Comparison of ENCODE assay signal across 8 cellular contexts in the genomic region with DNA sequence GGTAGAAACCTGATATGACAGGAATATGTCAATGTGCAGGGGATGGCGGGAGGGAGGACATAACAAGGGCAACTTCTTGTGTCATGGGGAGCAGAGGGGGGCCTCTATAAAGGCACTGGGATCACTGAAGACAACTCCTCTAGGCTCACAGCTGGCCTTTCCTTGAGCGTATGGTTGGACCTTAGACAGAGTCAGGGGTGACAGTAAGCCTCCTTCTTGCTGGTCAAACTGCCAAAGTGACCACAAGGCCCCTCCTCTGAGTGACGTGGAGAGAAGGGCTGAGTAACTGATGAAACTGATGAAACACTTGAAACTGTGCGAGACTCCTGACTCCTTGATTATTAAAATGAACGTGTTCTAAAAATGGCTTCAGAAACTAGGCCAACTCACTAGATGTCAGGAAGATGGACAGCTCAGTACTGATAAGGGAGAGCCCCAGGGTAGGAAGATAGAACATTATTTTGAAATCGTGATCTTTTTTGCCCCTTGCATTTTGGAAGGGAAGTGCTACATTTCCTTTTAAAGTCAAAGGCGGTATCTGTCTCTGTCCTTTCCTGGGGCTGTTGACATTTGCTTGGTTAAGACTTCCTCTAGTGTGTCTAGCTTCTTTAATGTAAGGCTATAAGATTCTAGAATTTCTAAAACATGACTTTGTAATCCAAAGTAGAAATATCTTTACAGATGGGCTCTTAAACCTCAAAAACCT. TPM values are rescaled to one million over a fixed set of nuclear protein-coding genes. Genes with fewer than 3 reads are reported as not detected.
A peak's percentile ranks its signal among the peaks of the same experiment; 100 is the strongest.
DNase-seq lines count a peak whose midpoint lies in the region; ATAC-seq and TF ChIP-seq lines count a peak whose summit lies in the region.

No MANE protein-coding gene starts in this region.

- no peak overlapping the region for H2BK12ac ChIP-seq in neuronal stem cell (ENCODE audit: low read length)

- H3K9me2 ChIP-seq in SU-DHL-6 (replicated peaks; ENCODE audit: insufficient read depth, low read length): no peaks in the 10 kb centered on the region

- no peaks in the 10 kb centered on the region for H3K36me3 ChIP-seq in mammary epithelial cell (ENCODE audit: insufficient read depth, low read length)
- no peaks in the 10 kb centered on the region for H3K36me3 ChIP-seq in SU-DHL-6 (ENCODE audit: low read length)
- no peaks in the 10 kb centered on the region for H3K36me3 ChIP-seq in duodenal mucosa (ENCODE audit: control insufficient read depth in 1 of 2, insufficient read depth in 2 of 2, low read length in 2 of 2)
- no peaks in the 10 kb centered on the region for H3K36me3 ChIP-seq in neuronal stem cell (replicated peaks in 1 of 2; ENCODE audit: control insufficient read depth in 2 of 2, insufficient read depth in 2 of 2, low read length in 2 of 2)

- H3K4me2 ChIP-seq in mammary epithelial cell (ENCODE audit: insufficient read depth, low read depth, low read length) (no peak overlapping the region), SU-DHL-6 (ENCODE audit: low read depth, low read length, poor library complexity, severe bottlenecking) (peak overlapping the region; percentile 71), neuronal stem cell (ENCODE audit: insufficient read depth, low read length, poor library complexity, severe bottlenecking) (no peak overlapping the region)

- H3K36me3 Mint-ChIP-seq in MCF 10A (ENCODE audit: insufficient read depth, unreplicated experiment): no peaks in the 10 kb centered on the region
- peaks cover 0 to 4% (median 0%) of the 10 kb centered on the region in 3 donors for H3K36me3 Mint-ChIP-seq in naive thymus-derived CD8-positive, alpha-beta T cell

- CTCF ChIA-PET in MCF 10A (lab: Yijun Ruan, JAX) (interaction anchor here (0.7 to 1.9 kb wide), 5 partner anchors 8 to 78 kb away, joined by 3 to 7 read pairs (median 3); a partner anchor contains a TSS), mammary epithelial cell (lab: Charles Lee; ENCODE audit: low non-redundant PET) (no interaction called here)

- intact Hi-C loops in MCF 10A (cut with micrococcal nuclease) (no loop called here), mammary epithelial cell (cut with micrococcal nuclease) (no loop called here)

- H3K4me1 Mint-ChIP-seq in MCF 10A (ENCODE audit: insufficient read depth, unreplicated experiment): peaks cover 12% of the 10 kb centered on the region
- H3K4me1 Mint-ChIP-seq in naive thymus-derived CD8-positive, alpha-beta T cell: peaks cover 10 to 55% (median 52%) of the 10 kb centered on the region in 4 donors

- no peak overlapping the region for H4K91ac ChIP-seq in neuronal stem cell (ENCODE audit: low read depth, low read length, poor library complexity)

- H3K79me2 ChIP-seq in mammary epithelial cell (ENCODE audit: insufficient read depth, low read length) (no peaks in the 10 kb centered on the region), SU-DHL-6 (ENCODE audit: insufficient read depth, low read length) (peaks cover 45% of the 10 kb centered on the region)

- H2BK15ac ChIP-seq in neuronal stem cell (ENCODE audit: low read length): no peak overlapping the region

- H3K9me3 ChIP-seq in mammary epithelial cell (replicated peaks; ENCODE audit: insufficient read depth, low read length): no peaks in the 10 kb centered on the region
- H3K9me3 ChIP-seq in SU-DHL-6 (ENCODE audit: insufficient read depth, low read length): no peaks in the 10 kb centered on the region
- H3K9me3 ChIP-seq in duodenal mucosa (ENCODE audit: control insufficient read depth in 1 of 2, low read length in 2 of 2): no peaks in the 10 kb centered on the region
- H3K9me3 ChIP-seq in neuronal stem cell (replicated peaks in 1 of 2; ENCODE audit: control insufficient read depth in 2 of 2, insufficient read depth in 1 of 2, low read depth in 1 of 2, low read length in 2 of 2): no peaks in the 10 kb centered on the region

- no peak overlapping the region for H4K8ac ChIP-seq in neuronal stem cell (ENCODE audit: low read depth, low read length)

- peaks cover 43% of the 10 kb centered on the region for H3K27me3 Mint-ChIP-seq in MCF 10A (ENCODE audit: insufficient read depth, unreplicated experiment)
- no peaks in the 10 kb centered on the region for H3K27me3 Mint-ChIP-seq in naive thymus-derived CD8-positive, alpha-beta T cell

- TF ChIP-seq CTCF in MCF 10A (IDR thresholded peaks at IDR 0.05; ENCODE audit: unreplicated experiment) (no peak), mammary epithelial cell (conservative IDR thresholded peaks at IDR 0.05 in 1 of 2, IDR thresholded peaks at IDR 0.05 in 1 of 2; ENCODE audit: extremely low read depth in 1 of 2, insufficient read depth in 1 of 2, low read depth in 1 of 2, low read length in 2 of 2) (no peak), SU-DHL-6 (IDR thresholded peaks at IDR 0.05; ENCODE audit: insufficient read depth, low read length, poor library complexity, severe bottlenecking) (no peak)

- H3K14ac ChIP-seq in neuronal stem cell (ENCODE audit: low read length): no peak overlapping the region

- no peaks in the 10 kb centered on the region for H3K27me3 ChIP-seq in mammary epithelial cell (ENCODE audit: insufficient read depth, low read length)
- no peaks in the 10 kb centered on the region for H3K27me3 ChIP-seq in SU-DHL-6 (ENCODE audit: low read length)
- H3K27me3 ChIP-seq in duodenal mucosa (ENCODE audit: control insufficient read depth in 1 of 2, insufficient read depth in 2 of 2, low read length in 2 of 2): no peaks in the 10 kb centered on the region
- H3K27me3 ChIP-seq in neuronal stem cell (ENCODE audit: control insufficient read depth in 3 of 3, insufficient read depth in 3 of 3, low read depth in 1 of 3, low read length in 3 of 3): no peaks in the 10 kb centered on the region

- H3K79me1 ChIP-seq in neuronal stem cell (ENCODE audit: low read depth, low read length): no peaks in the 10 kb centered on the region

- H3K4me1 ChIP-seq in mammary epithelial cell (ENCODE audit: insufficient read depth, low read length): peaks cover 11% of the 10 kb centered on the region
- peaks cover 4 to 8% of the 10 kb centered on the region in 2 donors for H3K4me1 ChIP-seq in duodenal mucosa (ENCODE audit: control insufficient read depth in 1 of 2, insufficient read depth in 2 of 2, low read length in 2 of 2)
- peaks cover 7 to 12% of the 10 kb centered on the region in 2 donors for H3K4me1 ChIP-seq in neuronal stem cell (ENCODE audit: control insufficient read depth in 2 of 2, insufficient read depth in 1 of 2, low read depth in 1 of 2, low read length in 2 of 2)

- no peak overlapping the region for H2BK120ac ChIP-seq in neuronal stem cell (ENCODE audit: low read depth, low read length)

- no peak overlapping the region for H3K27ac ChIP-seq in mammary epithelial cell (ENCODE audit: insufficient read depth, low read depth, low read length)
- H3K27ac ChIP-seq in SU-DHL-6 (ENCODE audit: low read depth, low read length): peak overlapping the region; percentile 88
- H3K27ac ChIP-seq in duodenal mucosa (ENCODE audit: low read depth, low read length): peak overlapping the region; percentile 25
- H3K27ac ChIP-seq in neuronal stem cell (replicated peaks; ENCODE audit: low read length): no peak overlapping the region

- no peak overlapping the region for H3K18ac ChIP-seq in neuronal stem cell (ENCODE audit: low read length)

- BruUV-seq in MCF 10A (replicated peaks; lab: Mats Ljungman, UMichigan) (TSS peak; percentile 71), mammary epithelial cell (replicated peaks; lab: Mats Ljungman, UMichigan) (no TSS peak)

- peaks cover 11% of the 10 kb centered on the region; the same call in 1 of the 2 replicates for H3F3A ChIP-seq in SU-DHL-6 (ENCODE audit: insufficient read depth)

- H4K20me1 ChIP-seq in mammary epithelial cell (ENCODE audit: insufficient read depth, low read length): no peaks in the 10 kb centered on the region
- no peaks in the 10 kb centered on the region for H4K20me1 ChIP-seq in SU-DHL-6 (ENCODE audit: low read depth, low read length)

- no peak overlapping the region for H2BK5ac ChIP-seq in neuronal stem cell (ENCODE audit: low read length)

- H3K27ac Mint-ChIP-seq in MCF 10A (ENCODE audit: low read depth, unreplicated experiment): peak overlapping the region; percentile 46
- H3K27ac Mint-ChIP-seq in naive thymus-derived CD8-positive, alpha-beta T cell: peak overlapping the region; percentile 85 to 95 (median 91)

- POLR2A ChIA-PET in MCF 10A (lab: Yijun Ruan, JAX): interaction anchor here (1.1 to 1.6 kb wide), 4 partner anchors 8 to 63 kb away, joined by 3 to 8 read pairs (median 4); a partner anchor contains a TSS
- POLR2A ChIA-PET in naive thymus-derived CD8-positive, alpha-beta T cell (lab: Charles Lee): interaction anchor here (1.2 to 1.4 kb wide), 3 partner anchors 8 to 38 kb away, joined by 3 to 6 read pairs (median 3); a partner anchor contains a TSS

- no peak overlapping the region for H3K4me3 Mint-ChIP-seq in MCF 10A (ENCODE audit: unreplicated experiment)
- H3K4me3 Mint-ChIP-seq in naive thymus-derived CD8-positive, alpha-beta T cell: peak overlapping the region; percentile 87 to 96 (median 90)

- H2AK5ac ChIP-seq in neuronal stem cell (ENCODE audit: low read depth, low read length): no peak overlapping the region

- DNase-seq in MCF 10A (ENCODE audit: unreplicated experiment): peak; percentile 62
- DNase-seq in mammary epithelial cell: no peak
- DNase-seq in naive thymus-derived CD8-positive, alpha-beta T cell: peak in 1 of 10 donors; percentile 15
- no peak for DNase-seq in cortex of kidney (lab: John Stamatoyannopoulos, UW)
- no peak for DNase-seq in neuronal stem cell (ENCODE audit: low spot score)

- dilution Hi-C loops in mammary epithelial cell (cut with HindIII; ENCODE audit: low sequenced_read_pairs): no loop called here

- 78% methylated on average over 7 of the region's 7 CpGs for WGBS in mammary epithelial cell (ENCODE audit: low coverage, missing lambda C conversion rate)
- no CpG with 5 or more reads among the region's 7 CpGs for WGBS in neuronal stem cell (ENCODE audit: extremely low coverage in 2 of 2, insufficient read length in 2 of 2, insufficient replicate concordance in 1 of 2), 2 donors

- ATAC-seq in HG03066 (IDR thresholded peaks at IDR 0.05; ENCODE audit: low read depth, unreplicated experiment): peak; percentile 41
- no peak for ATAC-seq in naive thymus-derived CD8-positive, alpha-beta T cell

- H3K4me3 ChIP-seq in mammary epithelial cell (replicated peaks in 1 of 3; ENCODE audit: insufficient read depth in 1 of 3, low read depth in 2 of 3, low read length in 3 of 3): no peak overlapping the region
- H3K4me3 ChIP-seq in SU-DHL-6 (ENCODE audit: insufficient read depth, low read length, poor library complexity, severe bottlenecking): peak overlapping the region; percentile 80
- peak overlapping the region in 1 of 2 donors; percentile 66 for H3K4me3 ChIP-seq in duodenal mucosa (ENCODE audit: low read depth in 1 of 2, low read length in 2 of 2)
- H3K4me3 ChIP-seq in neuronal stem cell (ENCODE audit: low read length in 2 of 2): peak overlapping the region in 1 of 2 donors; percentile 55

- no peak overlapping the region for H3K23ac ChIP-seq in neuronal stem cell (ENCODE audit: low read depth, low read length, poor library complexity)

- in situ Hi-C loops in mammary epithelial cell (cut with MboI; ENCODE audit: low sequenced_read_pairs in 2 of 2): no loop called here

- H3K4ac ChIP-seq in neuronal stem cell (ENCODE audit: low read length): no peak overlapping the region

- H3K9ac ChIP-seq in mammary epithelial cell (ENCODE audit: insufficient read depth, low read length): no peak overlapping the region
- H3K9ac ChIP-seq in SU-DHL-6 (ENCODE audit: low read length): peak overlapping the region; percentile 93
- peak overlapping the region in 1 of 2 donors; percentile 25 for H3K9ac ChIP-seq in duodenal mucosa (ENCODE audit: low read depth in 1 of 2, low read length in 2 of 2)
- no peak overlapping the region for H3K9ac ChIP-seq in neuronal stem cell (ENCODE audit: low read depth, low read length, poor library complexity)

- no peaks in the 10 kb centered on the region for H3K9me3 Mint-ChIP-seq in MCF 10A (ENCODE audit: unreplicated experiment)
- peaks cover 0 to 2% (median 0%) of the 10 kb centered on the region in 9 donors for H3K9me3 Mint-ChIP-seq in naive thymus-derived CD8-positive, alpha-beta T cell

- H2AFZ ChIP-seq in mammary epithelial cell (ENCODE audit: low read depth, low read length): no peak overlapping the region
- H2AFZ ChIP-seq in SU-DHL-6 (ENCODE audit: low read depth, low read length, severe bottlenecking): no peak overlapping the region
- H2AFZ ChIP-seq in neuronal stem cell (ENCODE audit: low read length): no peak overlapping the region

RNA-seq across cellular contexts. Expression of a gene that starts 1.6 kb away (rescaled TPM):
- total RNA-seq in MCF 10A (2022): not detected in 2 replicates
- not detected for total RNA-seq in mammary epithelial cell
- 0.24 TPM for polyA plus RNA-seq in mammary epithelial cell
- polyA minus RNA-seq in mammary epithelial cell: not detected
- total RNA-seq in naive thymus-derived CD8-positive, alpha-beta T cell: 10 to 100 TPM; 14.5 to 16.7 TPM
- 10 to 100 TPM; 10.6 to 21.1 (median 10.9) TPM for polyA plus RNA-seq in naive thymus-derived CD8-positive, alpha-beta T cell
- polyA plus RNA-seq in neuronal stem cell (2013, experiment 1 of 2): 8.7 TPM
- polyA plus RNA-seq in neuronal stem cell (2013, experiment 2 of 2): 8.7 TPM

RNA-seq across cellular contexts. Expression of a gene that starts 7.7 kb away (rescaled TPM):
- 43.2 and 45.3 TPM in 2 replicates for total RNA-seq in MCF 10A (2022)
- total RNA-seq in mammary epithelial cell: 10 to 100 TPM; 10.2 to 35.7 TPM
- polyA plus RNA-seq in mammary epithelial cell: 41.2 TPM
- polyA minus RNA-seq in mammary epithelial cell: 17.4 TPM
- 10 to 100 TPM; 25.1 to 26.3 TPM for total RNA-seq in naive thymus-derived CD8-positive, alpha-beta T cell
- polyA plus RNA-seq in naive thymus-derived CD8-positive, alpha-beta T cell: 10 to 100 TPM; 27.8 to 36.9 (median 32.8) TPM
- polyA plus RNA-seq in neuronal stem cell (2013, experiment 1 of 2): 29.1 TPM
- 28.9 TPM for polyA plus RNA-seq in neuronal stem cell (2013, experiment 2 of 2)

Comparison
In these comparisons a context has a peak if more than half of its experiments do, and no peak if none do; other contexts are left out.
1. H3K27ac ChIP-seq: peak in SU-DHL-6 (single experiment) and duodenal mucosa (single experiment); none in mammary epithelial cell (single experiment) and neuronal stem cell (single experiment).
2. RNA of a gene that starts 1.6 kb away (total RNA-seq): 14.5 to 16.7 TPM in naive thymus-derived CD8-positive, alpha-beta T cell; not detected in mammary epithelial cell and not detected in MCF 10A; every median in the first group is over 10 times any median in the second.